ENCODE assay signal across 7 cellular contexts in genomic region chr19:2048959-2049740, GRCh38. TPM values are rescaled to one million over a fixed set of nuclear protein-coding genes. Genes with fewer than 3 reads are reported as not detected.
A peak's percentile ranks its signal among the peaks of the same experiment; 100 is the strongest.
DNase-seq lines count a peak whose midpoint lies in the region; ATAC-seq and TF ChIP-seq lines count a peak whose summit lies in the region.

No MANE protein-coding gene starts in this region.

- H3K36me3 Mint-ChIP-seq in immature natural killer cell, result no peaks in the 10 kb centered on the region
- H3K36me3 Mint-ChIP-seq in stimulated activated naive B cell treated with anti-CD40 and anti-IgM and Interleukin-4, amounts not matched to agents 10 μg/mL and 1 μg/mL and 100 μg/mL, for 72 hours, result peaks cover 15 to 37% of the 10 kb centered on the region in 2 donors

- no peaks in the 10 kb centered on the region for H3K9me3 ChIP-seq in HUES6 (ENCODE audit: control insufficient read depth, insufficient read depth, low read depth, low read length)

- no peaks in the 10 kb centered on the region for H3K9me3 Mint-ChIP-seq in immature natural killer cell
- no peaks in the 10 kb centered on the region for H3K9me3 Mint-ChIP-seq in stimulated activated naive B cell treated with anti-CD40 and anti-IgM and Interleukin-4, amounts not matched to agents 10 μg/mL and 1 μg/mL and 100 μg/mL, for 72 hours

- ATAC-seq in stimulated activated naive B cell treated with anti-CD40 and anti-IgM and Interleukin-4, amounts not matched to agents 10 μg/mL and 1 μg/mL and 100 μg/mL, for 72 hours (replicated peaks), result no peak
- no peak for ATAC-seq in omental fat pad (ENCODE audit: low FRiP score)

- H3K4me3 ChIP-seq in HUES6 (ENCODE audit: low read depth, low read length), result peak overlapping the region; percentile 95

- peak overlapping the region; percentile 79 for H3K9ac ChIP-seq in HUES6 (ENCODE audit: low read length)

- peak overlapping the region; percentile 83 to 89 (median 87) for H3K4me3 Mint-ChIP-seq in immature natural killer cell
- peak overlapping the region; percentile 86 to 88 for H3K4me3 Mint-ChIP-seq in stimulated activated naive B cell treated with anti-CD40 and anti-IgM and Interleukin-4, amounts not matched to agents 10 μg/mL and 1 μg/mL and 100 μg/mL, for 72 hours

- DNase-seq in anterior cingulate cortex (lab: John Stamatoyannopoulos, UW) (peak in 37 of 58 donors; percentile 43 to 91 (median 70)), immature natural killer cell (no peak), omental fat pad (ENCODE audit: low spot score) (no peak), GOT3 (lab: John Stamatoyannopoulos, UW) (no peak), NCI-H510A (lab: John Stamatoyannopoulos, UW) (no peak)
- DNase-seq in stimulated activated naive B cell treated with anti-CD40 and anti-IgM and Interleukin-4, amounts not matched to agents 10 μg/mL and 1 μg/mL and 100 μg/mL, for 72 hours, result no peak

- peaks cover 17% of the 10 kb centered on the region; the same call in 1 of the 2 replicates for H3K4me1 ChIP-seq in HUES6 (ENCODE audit: control insufficient read depth, insufficient read depth, low read length)

- no peaks in the 10 kb centered on the region for H3K27me3 ChIP-seq in HUES6 (ENCODE audit: control insufficient read depth, insufficient read depth, low read length)

- peak overlapping the region in 5 of 6 donors; percentile 75 to 94 (median 88) for H3K27ac Mint-ChIP-seq in immature natural killer cell
- peak overlapping the region; percentile 90 for H3K27ac Mint-ChIP-seq in stimulated activated naive B cell treated with anti-CD40 and anti-IgM and Interleukin-4, amounts not matched to agents 10 μg/mL and 1 μg/mL and 100 μg/mL, for 72 hours

- H3K36me3 ChIP-seq in HUES6 (ENCODE audit: control insufficient read depth, insufficient read depth, low read length), result peaks cover 33% of the 10 kb centered on the region

- TF ChIP-seq CTCF in omental fat pad (IDR thresholded peaks at IDR 0.05), result no peak

- H3K27ac ChIP-seq in HUES6 (ENCODE audit: low read depth, low read length), result no peak overlapping the region

- H3K4me1 Mint-ChIP-seq in immature natural killer cell, result peaks cover 19 to 38% of the 10 kb centered on the region in 2 donors
- H3K4me1 Mint-ChIP-seq in stimulated activated naive B cell treated with anti-CD40 and anti-IgM and Interleukin-4, amounts not matched to agents 10 μg/mL and 1 μg/mL and 100 μg/mL, for 72 hours, result peaks cover 44 to 83% of the 10 kb centered on the region in 2 donors

- H3K27me3 Mint-ChIP-seq in immature natural killer cell (ENCODE audit: low read depth in 3 of 3), result peaks cover 2 to 18% (median 15%) of the 10 kb centered on the region in 3 donors
- H3K27me3 Mint-ChIP-seq in stimulated activated naive B cell treated with anti-CD40 and anti-IgM and Interleukin-4, amounts not matched to agents 10 μg/mL and 1 μg/mL and 100 μg/mL, for 72 hours, result no peaks in the 10 kb centered on the region

RNA-seq across cellular contexts. Expression of gene MKNK2, which starts 1.9 kb away (rescaled TPM):
- 10 to 100 TPM; 22.7 to 39.2 (median 23.9) TPM for polyA plus RNA-seq in immature natural killer cell
- total RNA-seq in omental fat pad, result 100 to 1,000 TPM; 133 to 232 (median 178) TPM

RNA-seq across cellular contexts. Expression of gene BTBD2, which starts 33.6 kb away (rescaled TPM):
- 1 to 10 TPM; 2.6 to 4.4 (median 3.6) TPM for polyA plus RNA-seq in immature natural killer cell
- 10 to 100 TPM; 37.1 to 58.3 (median 52.8) TPM for total RNA-seq in omental fat pad

RNA-seq across cellular contexts. Expression of gene MOB3A, which starts 47.0 kb away (rescaled TPM):
- 100 to 1,000 TPM in 1 of 3 donors, 10 to 100 TPM in 2; 39.4 to 160 (median 42.2) TPM for polyA plus RNA-seq in immature natural killer cell
- total RNA-seq in omental fat pad, result 10 to 100 TPM; 29.7 to 51.7 (median 44.8) TPM

RNA-seq across cellular contexts. Expression of gene IZUMO4, which starts 47.6 kb away (rescaled TPM):
- under 1 TPM in 1 of 3 donors, not detected in 2; 0.42 TPM for polyA plus RNA-seq in immature natural killer cell
- 1 to 10 TPM; 3.7 to 5.5 (median 4.6) TPM for total RNA-seq in omental fat pad

Comparison
In these comparisons a context has a peak if more than half of its experiments do, and no peak if none do; other contexts are left out.
1. DNase-seq: peak in anterior cingulate cortex (37 of 58); none in immature natural killer cell (0 of 3), stimulated activated naive B cell treated with anti-CD40 and anti-IgM and Interleukin-4, amounts not matched to agents 10 μg/mL and 1 μg/mL and 100 μg/mL, for 72 hours (single experiment), omental fat pad (single experiment), GOT3 (single experiment) and NCI-H510A (single experiment).